In the genomic region with DNA sequence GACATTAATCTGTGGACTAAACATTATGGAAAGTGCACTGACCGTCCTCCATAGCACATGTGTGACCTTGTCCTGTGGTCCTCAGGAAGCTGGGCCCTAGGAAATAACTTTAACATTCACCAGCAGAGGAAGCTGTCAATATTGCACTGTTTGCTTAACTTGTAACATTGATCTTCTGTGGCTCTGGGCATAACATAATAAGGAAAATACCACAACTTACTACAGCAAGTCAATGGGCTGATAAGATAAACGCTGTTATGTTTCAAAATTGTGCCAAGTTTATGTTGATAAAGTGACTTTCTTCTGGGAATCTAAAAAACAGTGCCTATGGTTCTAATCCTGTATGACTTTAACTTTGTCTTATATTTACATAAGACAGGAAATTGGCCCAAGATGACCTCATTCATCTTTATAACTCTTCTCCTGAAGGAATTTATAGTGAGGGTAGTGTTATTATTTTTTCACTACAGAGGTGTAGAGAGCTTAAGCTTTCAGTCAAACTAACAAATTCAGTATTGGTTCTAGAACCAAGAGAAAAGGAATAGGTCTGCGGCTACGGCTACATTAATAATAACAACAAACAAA, we compare ENCODE assay signal across 16 cellular contexts.
DNase-seq lines count a peak whose midpoint lies in the region; ATAC-seq and TF ChIP-seq lines count a peak whose summit lies in the region.
"Had no signal": no experiment of that assay in that cellular context is flagged by ENCODE, and none has a peak within 500 bp of the region (broad histone marks: within the 10 kb centered on the region; RNA-seq: fewer than 3 reads in every experiment).

No MANE protein-coding gene starts in this region.

- peak overlapping the region; percentile 51 for H3K27ac ChIP-seq in left ventricle myocardium inferior (replicated peaks)
- H3K27ac ChIP-seq in VCaP: peak overlapping the region; percentile 74
- H3K27ac ChIP-seq in hepatocyte: peak overlapping the region; percentile 1
- H3K27ac ChIP-seq: dorsolateral prefrontal cortex, HL-60, uterus had no signal

- H3K4me1 ChIP-seq in left ventricle myocardium inferior: peaks cover 17% of the 10 kb centered on the region
- H3K4me1 ChIP-seq in hepatocyte (ENCODE audit: insufficient read depth): peaks cover 23% of the 10 kb centered on the region
- H3K4me1 ChIP-seq: uterus had no signal

- H3K9me2 ChIP-seq in hepatocyte (replicated peaks; ENCODE audit: insufficient read depth): no peaks in the 10 kb centered on the region

- no peak overlapping the region for H2AFZ ChIP-seq in hepatocyte

- whole genome bisulfite sequencing in hepatocyte (ENCODE audit: low lambda C conversion rate, missing lambda C conversion rate): 63% methylated on average over 4 of the region's 4 CpGs

- TF ChIP-seq CTCF in left ventricle myocardium inferior (IDR thresholded peaks at IDR 0.05; ENCODE audit: borderline replicate concordance) (no peak), VCaP (conservative IDR thresholded peaks at IDR 0.05) (no peak), hepatocyte (IDR thresholded peaks at IDR 0.05; ENCODE audit: poor library complexity) (no peak)

- ATAC-seq in HG03159 (IDR thresholded peaks at IDR 0.05; ENCODE audit: unreplicated experiment) (no peak), GM19455 (IDR thresholded peaks at IDR 0.05; ENCODE audit: unreplicated experiment) (no peak), GM21367 (IDR thresholded peaks at IDR 0.05; ENCODE audit: unreplicated experiment) (no peak)
- ATAC-seq: stimulated activated naive CD8-positive, alpha-beta T cell treated with anti-CD3 and anti-CD28 coated beads, Interleukin-15, Interleukin-2, amounts not matched to agents 100 U/mL and 50 U/mL, for 24 hours had no signal

- peaks cover 9% of the 10 kb centered on the region for H3K9me3 ChIP-seq in left ventricle myocardium inferior (replicated peaks)
- no peaks in the 10 kb centered on the region for H3K9me3 ChIP-seq in hepatocyte (ENCODE audit: low read depth)
- H3K9me3 ChIP-seq: Caco-2, uterus had no signal

- H3K27me3 ChIP-seq in left ventricle myocardium inferior (ENCODE audit: low read depth) (no peaks in the 10 kb centered on the region), hepatocyte (no peaks in the 10 kb centered on the region)
- H3K27me3 ChIP-seq: dorsolateral prefrontal cortex, uterus had no signal

- intact Hi-C loops in left ventricle myocardium inferior (cut with micrococcal nuclease) (no loop called here), cardiac septum (cut with DNase I) (no loop called here)

- no peak for DNase-seq in left ventricle myocardium inferior
- DNase-seq in cardiac septum (ENCODE audit: low spot score): no peak
- DNase-seq in hepatocyte (ENCODE audit: low spot score): no peak
- no peak for DNase-seq in NOMO-1 (lab: John Stamatoyannopoulos, UW; ENCODE audit: unreplicated experiment in 2 of 2)
- DNase-seq: Caco-2; dorsolateral prefrontal cortex; NCI-H1930; NCI-H524 treated with DMSO at 0.1 percent for 48 hours; stimulated activated naive CD8-positive, alpha-beta T cell treated with anti-CD3 and anti-CD28 coated beads, Interleukin-15, Interleukin-2, amounts not matched to agents 100 U/mL and 50 U/mL, for 24 hours; uterus had no signal

- no peak overlapping the region for H3K4me2 ChIP-seq in hepatocyte

- H4K20me1 ChIP-seq in hepatocyte (ENCODE audit: insufficient read depth, poor library complexity, severe bottlenecking): no peaks in the 10 kb centered on the region

- H3K36me3 ChIP-seq in left ventricle myocardium inferior (no peaks in the 10 kb centered on the region), hepatocyte (replicated peaks; ENCODE audit: insufficient read depth, low read depth) (no peaks in the 10 kb centered on the region)
- H3K36me3 ChIP-seq: uterus had no signal

- no peaks in the 10 kb centered on the region for H3K79me2 ChIP-seq in hepatocyte

- H3K4me3 ChIP-seq in left ventricle myocardium inferior (no peak overlapping the region), hepatocyte (no peak overlapping the region)
- H3K4me3 ChIP-seq: dorsolateral prefrontal cortex, lung, uterus had no signal

Comparison
In these comparisons a context has a peak if more than half of its experiments do, and no peak if none do; other contexts are left out.
1. H3K27ac ChIP-seq: peak in every context shown above with its lines; median percentile 74 in VCaP; 51 in left ventricle myocardium inferior; 1 in hepatocyte.